In the genomic region with DNA sequence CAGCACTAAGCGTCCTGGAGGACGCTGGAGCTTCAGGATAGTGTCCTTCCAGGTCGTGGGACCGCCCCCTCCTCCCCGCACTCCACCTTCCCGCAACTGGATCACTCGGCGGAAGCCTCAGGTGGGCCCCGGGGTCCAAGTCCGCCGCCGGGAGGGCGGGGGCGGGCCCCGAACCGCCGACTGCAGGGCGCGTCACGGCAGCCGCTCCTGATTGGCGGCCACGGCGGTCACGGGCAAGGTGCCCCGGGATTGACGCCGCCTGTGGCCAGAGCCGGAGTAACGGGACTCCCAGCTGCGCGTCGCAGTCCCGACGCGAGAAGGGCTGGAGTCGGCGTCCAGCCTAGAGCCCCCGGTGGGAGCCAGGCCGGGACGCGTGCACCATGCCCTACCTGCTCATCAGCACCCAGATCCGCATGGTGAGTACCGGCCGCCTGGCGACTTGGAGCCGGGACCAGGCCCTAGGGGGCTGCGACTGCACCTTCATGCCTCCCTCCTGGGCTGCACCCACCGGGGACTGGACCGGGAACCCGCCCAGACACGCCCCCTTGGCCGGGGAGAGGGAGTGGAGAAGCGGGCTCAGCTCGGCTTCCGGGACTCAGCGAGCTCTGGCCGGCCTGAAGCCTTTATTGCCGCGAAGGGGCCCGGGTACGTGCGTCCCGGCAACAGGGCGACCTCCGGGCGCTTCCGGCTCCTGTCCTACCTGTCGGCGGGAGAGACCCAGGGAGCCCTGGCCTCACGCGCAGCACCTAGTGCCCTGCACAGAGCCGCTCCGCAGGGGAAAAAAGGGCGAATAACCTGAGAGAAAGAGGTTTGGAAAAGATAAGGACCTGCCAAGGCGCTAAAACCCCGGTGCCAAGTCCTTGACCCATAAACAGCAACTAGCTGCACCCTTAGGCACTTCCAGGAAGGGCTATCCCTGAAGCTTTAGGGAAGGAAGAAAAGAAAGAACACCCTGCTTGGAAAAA, we compare ENCODE assay signal across 1 cellular context.
TF ChIP-seq lines count a peak whose summit lies in the region.

TSS of gene GCHFR (plus strand) at position 268 of the 965 bp plus-strand sequence. CDS start at position 381, 113 bp downstream.

TF ChIP-seq in IMR-90, 13 proteins besides CTCF, POLR2A, EP300 and RAD21:
- TF ChIP-seq MXI1 (IDR thresholded peaks at IDR 0.05; ENCODE audit: borderline replicate concordance, low read depth, low read length) (0 out of 2 replicates have a peak, but pooled peaks have one; percentile 15), BHLHE40 (IDR thresholded peaks at IDR 0.05; ENCODE audit: low read depth, low read length) (peak; percentile 48; the same call in 1 of the 2 replicates), MAFK (IDR thresholded peaks at IDR 0.05; ENCODE audit: low read depth, low read length) (no peak), SMC3 (IDR thresholded peaks at IDR 0.05; ENCODE audit: low read depth, low read length) (no peak), USF2 (IDR thresholded peaks at IDR 0.05; ENCODE audit: low read depth, low read length) (peak; percentile 30; the same call in 1 of the 2 replicates)
- TF ChIP-seq, protein P1, sequence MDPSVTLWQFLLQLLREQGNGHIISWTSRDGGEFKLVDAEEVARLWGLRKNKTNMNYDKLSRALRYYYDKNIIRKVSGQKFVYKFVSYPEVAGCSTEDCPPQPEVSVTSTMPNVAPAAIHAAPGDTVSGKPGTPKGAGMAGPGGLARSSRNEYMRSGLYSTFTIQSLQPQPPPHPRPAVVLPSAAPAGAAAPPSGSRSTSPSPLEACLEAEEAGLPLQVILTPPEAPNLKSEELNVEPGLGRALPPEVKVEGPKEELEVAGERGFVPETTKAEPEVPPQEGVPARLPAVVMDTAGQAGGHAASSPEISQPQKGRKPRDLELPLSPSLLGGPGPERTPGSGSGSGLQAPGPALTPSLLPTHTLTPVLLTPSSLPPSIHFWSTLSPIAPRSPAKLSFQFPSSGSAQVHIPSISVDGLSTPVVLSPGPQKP (IDR thresholded peaks at IDR 0.05; ENCODE audit: borderline replicate concordance, low read depth, low read length) = no peak
